Comparison of ENCODE assay signal across 25 cellular contexts in the genomic region with DNA sequence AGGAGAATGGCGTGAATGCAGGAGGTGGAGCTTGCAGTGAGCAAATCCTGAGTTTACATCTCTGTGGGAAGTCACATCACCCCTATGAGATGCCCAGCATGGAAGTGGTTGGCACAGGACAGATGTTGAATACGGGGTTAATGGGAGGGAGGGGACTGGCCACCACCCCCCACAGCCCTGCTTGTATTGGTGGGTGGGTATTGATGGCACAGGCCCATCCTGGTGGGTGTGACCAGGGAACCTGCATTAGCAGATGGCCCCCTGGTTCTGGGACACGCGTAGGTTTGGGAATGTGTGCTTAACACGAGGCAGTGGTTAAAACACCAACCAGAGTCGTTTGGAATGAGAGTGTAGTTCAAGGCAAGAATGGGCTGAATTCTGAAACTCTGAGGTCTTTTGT.
"Had no signal": no experiment of that assay in that cellular context is flagged by ENCODE, and none has a peak within 500 bp of the region (broad histone marks: within the 10 kb centered on the region; RNA-seq: fewer than 3 reads in every experiment).

No MANE protein-coding gene starts in this region.

- H3K4me1 ChIP-seq: ascending aorta, colonic mucosa had no signal

- H3K9me3 ChIP-seq: ascending aorta, colonic mucosa had no signal

- H3K4me3 ChIP-seq: ascending aorta, colonic mucosa, dorsolateral prefrontal cortex had no signal

- H3K4me3 Mint-ChIP-seq: activated CD4-positive, alpha-beta memory T cell treated with anti-CD3 and anti-CD28 coated beads, Interleukin-2, amount 10 ng/mL, durations not matched to agents 7 days and 5 days; activated CD4-positive, alpha-beta T cell treated with anti-CD3 and anti-CD28 coated beads, Interleukin-2, amount 10 ng/mL, durations not matched to agents 7 days and 5 days; activated naive CD4-positive, alpha-beta T cell treated with anti-CD3 and anti-CD28 coated beads, Interleukin-2, amount 10 ng/mL, durations not matched to agents 7 days and 5 days; activated naive CD8-positive, alpha-beta T cell treated with anti-CD3 and anti-CD28 coated beads, Interleukin-2, amount 10 ng/mL, durations not matched to agents 7 days and 5 days; activated T-helper 1 cell treated with anti-CD3 and anti-CD28 coated beads, Interleukin-12 subunit alpha, Interleukin-12 subunit beta, Interleukin-2, Interleukin-4 antibody, amounts not matched to agents 30 ng/mL and 10 ng/mL and 1 ng/mL, durations not matched to agents 14 hours and 24 hours and 36 hours; brain; dendritic cell treated with granulocyte-macrophage colony-stimulating factor and Interleukin-4, amounts not matched to agents 40 ng/mL and 50 ng/mL, for 4 days; effector memory CD8-positive, alpha-beta T cell; WTC11 had no signal

- H3K36me3 Mint-ChIP-seq: activated naive CD4-positive, alpha-beta T cell treated with anti-CD3 and anti-CD28 coated beads, Interleukin-2, amount 10 ng/mL, durations not matched to agents 7 days and 5 days; activated naive CD4-positive, alpha-beta T cell treated with anti-CD3 and anti-CD28 coated beads, Interleukin-2, amount 50 U/mL, for 72 hours; activated naive CD8-positive, alpha-beta T cell treated with anti-CD3 and anti-CD28 coated beads, Interleukin-2, amount 10 ng/mL, durations not matched to agents 7 days and 5 days; WTC11 had no signal

- H3K36me3 ChIP-seq: colonic mucosa had no signal

- H3K27ac Mint-ChIP-seq: activated CD4-positive, alpha-beta memory T cell treated with anti-CD3 and anti-CD28 coated beads, Interleukin-2, amount 10 ng/mL, durations not matched to agents 7 days and 5 days; activated CD4-positive, alpha-beta T cell treated with anti-CD3 and anti-CD28 coated beads, Interleukin-2, amount 10 ng/mL, durations not matched to agents 7 days and 5 days; activated naive CD4-positive, alpha-beta T cell treated with anti-CD3 and anti-CD28 coated beads, Interleukin-2, amount 10 ng/mL, durations not matched to agents 7 days and 5 days; activated naive CD8-positive, alpha-beta T cell treated with anti-CD3 and anti-CD28 coated beads, Interleukin-2, amount 10 ng/mL, durations not matched to agents 7 days and 5 days; activated T-helper 1 cell treated with anti-CD3 and anti-CD28 coated beads, Interleukin-12 subunit alpha, Interleukin-12 subunit beta, Interleukin-2, Interleukin-4 antibody, amounts not matched to agents 30 ng/mL and 10 ng/mL and 1 ng/mL, durations not matched to agents 14 hours and 24 hours and 36 hours; activated T-helper 2 cell treated with anti-CD3 and anti-CD28 coated beads, Interferon-gamma antibody, Interleukin-2, Interleukin-4, amounts not matched to agents 10 μg/mL and 5 μg/mL and 100 μg/mL, durations not matched to agents 14 hours and 24 hours and 36 hours; brain; dendritic cell treated with granulocyte-macrophage colony-stimulating factor and Interleukin-4, amounts not matched to agents 40 ng/mL and 50 ng/mL, for 4 days; effector memory CD8-positive, alpha-beta T cell; WTC11 had no signal

- DNase-seq: activated CD4-positive, alpha-beta memory T cell treated with anti-CD3 and anti-CD28 coated beads, Interleukin-2, amount 10 ng/mL, durations not matched to agents 7 days and 5 days; activated CD4-positive, alpha-beta T cell treated with anti-CD3 and anti-CD28 coated beads for 1 hour; activated CD4-positive, alpha-beta T cell treated with anti-CD3 and anti-CD28 coated beads for 4 hours; activated CD4-positive, alpha-beta T cell treated with anti-CD3 and anti-CD28 coated beads, Interleukin-2, amount 10 ng/mL, durations not matched to agents 7 days and 5 days; activated CD4-positive, alpha-beta T cell treated with anti-CD3 and anti-CD28 coated beads, Interleukin-2, amount 50 U/mL, for 4 hours; activated CD8-positive, alpha-beta memory T cell treated with anti-CD3 and anti-CD28 coated beads, Interleukin-2, amount 50 U/mL, for 4 hours; activated effector memory CD4-positive, alpha-beta T cell treated with anti-CD3 and anti-CD28 coated beads, Interleukin-2, amount 50 U/mL, for 16 hours; activated naive CD4-positive, alpha-beta T cell treated with anti-CD3 and anti-CD28 coated beads, Interleukin-2, amount 10 ng/mL, durations not matched to agents 7 days and 5 days; activated naive CD8-positive, alpha-beta T cell treated with anti-CD3 and anti-CD28 coated beads, Interleukin-2, amount 10 ng/mL, durations not matched to agents 7 days and 5 days; activated T-cell treated with anti-CD3 and anti-CD28 coated beads, Interleukin-2, amount 50 U/mL, for 1 hour; caudate nucleus; colonic mucosa; dorsolateral prefrontal cortex; effector CD4-positive, alpha-beta T cell; effector memory CD8-positive, alpha-beta T cell; foreskin fibroblast; T-helper 2 cell had no signal

- ATAC-seq: activated naive CD4-positive, alpha-beta T cell treated with anti-CD3 and anti-CD28 coated beads, Interleukin-2, amount 50 U/mL, for 72 hours; effector memory CD8-positive, alpha-beta T cell; esophagus mucosa; WTC11 had no signal

- H3K4me1 Mint-ChIP-seq: activated naive CD8-positive, alpha-beta T cell treated with anti-CD3 and anti-CD28 coated beads, Interleukin-2, amount 10 ng/mL, durations not matched to agents 7 days and 5 days; brain; WTC11 had no signal

- H3K9me3 Mint-ChIP-seq: activated CD4-positive, alpha-beta memory T cell treated with anti-CD3 and anti-CD28 coated beads, Interleukin-2, amount 10 ng/mL, durations not matched to agents 7 days and 5 days; activated CD4-positive, alpha-beta T cell treated with anti-CD3 and anti-CD28 coated beads, Interleukin-2, amount 10 ng/mL, durations not matched to agents 7 days and 5 days; activated naive CD4-positive, alpha-beta T cell treated with anti-CD3 and anti-CD28 coated beads, Interleukin-2, amount 10 ng/mL, durations not matched to agents 7 days and 5 days; activated naive CD4-positive, alpha-beta T cell treated with anti-CD3 and anti-CD28 coated beads, Interleukin-2, amount 50 U/mL, for 72 hours; activated naive CD8-positive, alpha-beta T cell treated with anti-CD3 and anti-CD28 coated beads, Interleukin-2, amount 10 ng/mL, durations not matched to agents 7 days and 5 days; activated T-helper 1 cell treated with anti-CD3 and anti-CD28 coated beads, Interleukin-12 subunit alpha, Interleukin-12 subunit beta, Interleukin-2, Interleukin-4 antibody, amounts not matched to agents 30 ng/mL and 10 ng/mL and 1 ng/mL, durations not matched to agents 14 hours and 24 hours and 36 hours; activated T-helper 2 cell treated with anti-CD3 and anti-CD28 coated beads, Interferon-gamma antibody, Interleukin-2, Interleukin-4, amounts not matched to agents 10 μg/mL and 5 μg/mL and 100 μg/mL, durations not matched to agents 14 hours and 24 hours and 36 hours; dendritic cell treated with granulocyte-macrophage colony-stimulating factor and Interleukin-4, amounts not matched to agents 40 ng/mL and 50 ng/mL, for 4 days; effector memory CD8-positive, alpha-beta T cell; WTC11 had no signal

- H3K27me3 Mint-ChIP-seq: activated CD4-positive, alpha-beta memory T cell treated with anti-CD3 and anti-CD28 coated beads, Interleukin-2, amount 10 ng/mL, durations not matched to agents 7 days and 5 days; activated CD4-positive, alpha-beta T cell treated with anti-CD3 and anti-CD28 coated beads, Interleukin-2, amount 10 ng/mL, durations not matched to agents 7 days and 5 days; activated naive CD4-positive, alpha-beta T cell treated with anti-CD3 and anti-CD28 coated beads, Interleukin-2, amount 10 ng/mL, durations not matched to agents 7 days and 5 days; activated naive CD8-positive, alpha-beta T cell treated with anti-CD3 and anti-CD28 coated beads, Interleukin-2, amount 10 ng/mL, durations not matched to agents 7 days and 5 days; brain; dendritic cell treated with granulocyte-macrophage colony-stimulating factor and Interleukin-4, amounts not matched to agents 40 ng/mL and 50 ng/mL, for 4 days; effector memory CD8-positive, alpha-beta T cell had no signal

- H3K27me3 ChIP-seq: ascending aorta, colonic mucosa, dorsolateral prefrontal cortex had no signal
